Comparison of ENCODE assay signal across 9 cellular contexts in genomic region chr2:65350714-65351113, GRCh38.
DNase-seq lines count a peak whose midpoint lies in the region; ATAC-seq, FAIRE-seq and TF ChIP-seq lines count a peak whose summit lies in the region.
"Had no signal": no experiment of that assay in that cellular context is flagged by ENCODE, and none has a peak within 500 bp of the region (broad histone marks: within the 10 kb centered on the region; RNA-seq: fewer than 3 reads in every experiment).

No MANE protein-coding gene starts in this region.

- H3K36me3 ChIP-seq in endothelial cell of umbilical vein (ENCODE audit: control insufficient read depth in 2 of 2, extremely low read depth in 1 of 2, insufficient read depth in 2 of 2, low read length in 2 of 2) (no peaks in the 10 kb centered on the region), thymus (ENCODE audit: control insufficient read depth, insufficient read depth) (peaks cover 4% of the 10 kb centered on the region)
- H3K36me3 ChIP-seq: SJCRH30 had no signal

- H3K27me3 Mint-ChIP-seq in activated T-cell treated with anti-CD3 and anti-CD28 coated beads, Interleukin-2, amount 50 U/mL, for 72 hours (ENCODE audit: low read depth): peaks cover 25% of the 10 kb centered on the region

- H3K79me2 ChIP-seq in endothelial cell of umbilical vein (ENCODE audit: control insufficient read depth, insufficient read depth, low read length): no peaks in the 10 kb centered on the region

- peaks cover 0 to 4% of the 10 kb centered on the region in 2 experiments for H3K27me3 ChIP-seq in endothelial cell of umbilical vein (ENCODE audit: control insufficient read depth in 2 of 2, insufficient read depth in 2 of 2, low read length in 2 of 2)
- H3K27me3 ChIP-seq in thymus (ENCODE audit: control insufficient read depth, insufficient read depth): no peaks in the 10 kb centered on the region
- H3K27me3 ChIP-seq: SJCRH30 had no signal

- peaks cover 0 to 3% of the 10 kb centered on the region in 2 donors for H3K9me3 Mint-ChIP-seq in activated T-cell treated with anti-CD3 and anti-CD28 coated beads, Interleukin-2, amount 50 U/mL, for 72 hours

- H3K9ac ChIP-seq in endothelial cell of umbilical vein (replicated peaks; ENCODE audit: extremely low read depth, insufficient read depth, low read length): no peak overlapping the region

- TF ChIP-seq POLR2A in endothelial cell of umbilical vein (IDR thresholded peaks at IDR 0.05; ENCODE audit: low read depth, low read length): no peak

- H3K4me3 ChIP-seq in endothelial cell of umbilical vein (replicated peaks in 1 of 3; ENCODE audit: insufficient read depth in 1 of 3, low read depth in 1 of 3, low read length in 3 of 3) (no peak overlapping the region), thymus (ENCODE audit: low read length) (no peak overlapping the region)
- H3K4me3 ChIP-seq: SJCRH30 had no signal

- DNase-seq in activated T-cell treated with anti-CD3 and anti-CD28 coated beads, Interleukin-2, amount 50 U/mL, for 72 hours: no peak
- DNase-seq in activated T-cell treated with anti-CD3 and anti-CD28 coated beads, Interleukin-2, amount 50 U/mL, for 48 hours: no peak
- DNase-seq in HuH-7.5 (ENCODE audit: low spot score) (peak; percentile 28), endothelial cell of umbilical vein (ENCODE audit: low read depth, low spot score) (no peak), activated T-cell treated with anti-CD3 and anti-CD28 coated beads for 4 hours (no peak)

- H3K27ac ChIP-seq in endothelial cell of umbilical vein (ENCODE audit: insufficient read depth, low read depth, low read length) (no peak overlapping the region), thymus (ENCODE audit: low read depth) (peak overlapping the region; percentile 37)

- peaks cover 9% of the 10 kb centered on the region for H3K4me1 ChIP-seq in endothelial cell of umbilical vein (ENCODE audit: control insufficient read depth, extremely low read depth, insufficient read depth, low read length)
- peaks cover 50% of the 10 kb centered on the region for H3K4me1 ChIP-seq in thymus (ENCODE audit: control insufficient read depth, insufficient read depth, low read length)

- no TSS peak for BruUV-seq in endothelial cell of umbilical vein (replicated peaks; lab: Mats Ljungman, UMichigan)

- H3K36me3 Mint-ChIP-seq in activated T-cell treated with anti-CD3 and anti-CD28 coated beads, Interleukin-2, amount 50 U/mL, for 72 hours (ENCODE audit: insufficient read depth in 2 of 2): peaks cover 0 to 3% of the 10 kb centered on the region in 2 donors

- H3K27ac Mint-ChIP-seq in activated T-cell treated with anti-CD3 and anti-CD28 coated beads, Interleukin-2, amount 50 U/mL, for 72 hours: no peak overlapping the region

- CTCF ChIA-PET in endothelial cell of umbilical vein (lab: Charles Lee): interaction anchor here (1.1 to 1.5 kb wide), 5 partner anchors 16 to 86 kb away, joined by 3 to 6 read pairs (median 3); partner anchors contain the start of gene SPRED2

- ATAC-seq in activated T-cell treated with anti-CD3 and anti-CD28 coated beads, Interleukin-2, amount 50 U/mL, for 72 hours (replicated peaks in 1 of 2): peak; percentile 43 to 54
- ATAC-seq in HG03460 (IDR thresholded peaks at IDR 0.05; ENCODE audit: unreplicated experiment) (no peak), HG03457 (IDR thresholded peaks at IDR 0.05; ENCODE audit: unreplicated experiment) (no peak)

- H3K9me3 ChIP-seq in endothelial cell of umbilical vein (replicated peaks; ENCODE audit: control insufficient read depth, insufficient read depth, low read length): no peaks in the 10 kb centered on the region
- H3K9me3 ChIP-seq in thymus (ENCODE audit: control insufficient read depth): no peaks in the 10 kb centered on the region
- H3K9me3 ChIP-seq: SJCRH30 had no signal

- WGBS in thymus: 47% methylated on average over 6 of the region's 6 CpGs

- dilution Hi-C loops in endothelial cell of umbilical vein (cut with MboI; ENCODE audit: extremely low pct_ligation_motif_present, low sequenced_read_pairs): no loop called here

- POLR2A ChIA-PET in endothelial cell of umbilical vein (lab: Charles Lee): no interaction called here

- H4K20me1 ChIP-seq in endothelial cell of umbilical vein (replicated peaks; ENCODE audit: control insufficient read depth, extremely low read depth, insufficient read depth, low read length): peaks cover 3% of the 10 kb centered on the region

- peak; percentile 21 to 26 for TF ChIP-seq CTCF in endothelial cell of umbilical vein (IDR thresholded peaks at IDR 0.05; ENCODE audit: extremely low read depth in 1 of 2, insufficient read depth in 1 of 2, low read depth in 1 of 2, low read length in 2 of 2)

- no peaks in the 10 kb centered on the region for H3K9me1 ChIP-seq in endothelial cell of umbilical vein (replicated peaks; ENCODE audit: control insufficient read depth, extremely low read depth, insufficient read depth, low read length)

- peaks cover 20% of the 10 kb centered on the region for H3K4me1 Mint-ChIP-seq in activated T-cell treated with anti-CD3 and anti-CD28 coated beads, Interleukin-2, amount 50 U/mL, for 72 hours (ENCODE audit: low read depth)

- no peak for FAIRE-seq in endothelial cell of umbilical vein (lab: Jason Lieb, UNC)

- no peak overlapping the region for H3K4me2 ChIP-seq in endothelial cell of umbilical vein (ENCODE audit: insufficient read depth, low read length)

- H2AFZ ChIP-seq in endothelial cell of umbilical vein (ENCODE audit: low read depth, low read length): no peak overlapping the region

- no peak overlapping the region for H3K4me3 Mint-ChIP-seq in activated T-cell treated with anti-CD3 and anti-CD28 coated beads, Interleukin-2, amount 50 U/mL, for 72 hours

- intact Hi-C loops in endothelial cell of umbilical vein (cut with micrococcal nuclease): loop anchor here (5.0 kb wide), 1 partner anchor 38 kb away; no protein-coding TSS in a partner anchor

TF ChIP-seq in endothelial cell of umbilical vein, 7 proteins besides CTCF, POLR2A, EP300 and RAD21:
- TF ChIP-seq MYC (IDR thresholded peaks at IDR 0.05; ENCODE audit: low read depth, low read length) (no peak), EZH2 (IDR thresholded peaks at IDR 0.05; ENCODE audit: borderline replicate concordance, low read depth, low read length, severe bottlenecking) (no peak), JUN (IDR thresholded peaks at IDR 0.05; ENCODE audit: borderline replicate concordance, insufficient read depth, insufficient read length, low read depth) (no peak), GATA2 (IDR thresholded peaks at IDR 0.05; ENCODE audit: insufficient read depth, insufficient read length, low read depth, low read length) (no peak), MAX (IDR thresholded peaks at IDR 0.05; ENCODE audit: insufficient read depth, insufficient read length) (no peak)

Comparison
In these comparisons a context has a peak if more than half of its experiments do, and no peak if none do; other contexts are left out.
1. ATAC-seq: peak in activated T-cell treated with anti-CD3 and anti-CD28 coated beads, Interleukin-2, amount 50 U/mL, for 72 hours (2 of 2); none in HG03460 (single experiment) and HG03457 (single experiment).